In genomic region chr13:113393226-113393571, GRCh38 we compare ENCODE assay signal across 9 cellular contexts. TPM values are rescaled to one million over a fixed set of nuclear protein-coding genes. Genes with fewer than 3 reads are reported as not detected.
DNase-seq lines count a peak whose midpoint lies in the region; ATAC-seq and TF ChIP-seq lines count a peak whose summit lies in the region.
"Had no signal": no experiment of that assay in that cellular context is flagged by ENCODE, and none has a peak within 500 bp of the region (broad histone marks: within the 10 kb centered on the region; RNA-seq: fewer than 3 reads in every experiment).

No MANE protein-coding gene starts in this region.

- ATAC-seq in HCT116: peak; percentile 33
- ATAC-seq in heart right ventricle: peak; percentile 6 to 66 (median 46)
- ATAC-seq in GM21717 (IDR thresholded peaks at IDR 0.05; ENCODE audit: unreplicated experiment): no peak

- peak overlapping the region; percentile 78 for H3K9ac ChIP-seq in HCT116 (ENCODE audit: low read length)

- no peaks in the 10 kb centered on the region; the same call in 1 of the 2 replicates for H3K79me2 ChIP-seq in HCT116 (ENCODE audit: insufficient read depth, low read length)

- 54 to 65% methylated on average over 13 of the region's 13 CpGs for WGBS in heart right ventricle, 2 donors
- WGBS in spleen, 5 donors: 60 to 88% (median 78%) methylated on average over 12 to 13 of the region's 13 CpGs

- BruUV-seq in HCT116 (replicated peaks; lab: Mats Ljungman, UMichigan): no TSS peak

- H3K27ac ChIP-seq in HCT116 (ENCODE audit: low read depth, low read length): peak overlapping the region; percentile 72; the same call in 1 of the 2 replicates
- H3K27ac ChIP-seq in WERI-Rb-1: peak overlapping the region; percentile 85; the same call in 1 of the 2 replicates
- peak overlapping the region in 6 of 10 donors; percentile 64 to 86 (median 80) for H3K27ac ChIP-seq in heart right ventricle
- H3K27ac ChIP-seq in spleen: peak overlapping the region in 4 of 8 donors; percentile 13 to 82 (median 74)

- TF ChIP-seq POLR2A in HCT116 (IDR thresholded peaks at IDR 0.05; ENCODE audit: borderline replicate concordance, extremely low read depth, insufficient read depth, insufficient read length) (no peak), spleen (IDR thresholded peaks at IDR 0.05) (no peak)

- H3K4me1 ChIP-seq in HCT116 (ENCODE audit: control insufficient read depth in 1 of 2, insufficient read depth in 2 of 2, low read length in 2 of 2) (peaks cover 2 to 12% of the 10 kb centered on the region in 2 experiments; a peak in 3 of 4 replicates), heart right ventricle (peaks cover 0 to 22% (median 10%) of the 10 kb centered on the region in 9 donors), spleen (peaks cover 5 to 21% (median 16%) of the 10 kb centered on the region in 6 donors)

- DNase-seq in HCT116 (ENCODE audit: low read depth, low spot score) (no peak), WERI-Rb-1 (no peak), heart right ventricle (no peak), spleen (no peak), AG20443 (ENCODE audit: low spot score) (no peak), MV-4-11 (lab: John Stamatoyannopoulos, UW) (no peak), EL (no peak)

- POLR2A ChIA-PET in HCT116 (lab: Charles Lee): no interaction called here

- H3K9me2 ChIP-seq in HCT116 (ENCODE audit: insufficient read depth): no peaks in the 10 kb centered on the region

- intact Hi-C loops in HCT116 (cut with micrococcal nuclease): loop anchor here (10.0 kb wide), 1 partner anchor 358 kb away; no protein-coding TSS in a partner anchor
- intact Hi-C loops in heart right ventricle (cut with DNase I): loop anchor here (5.0 to 10.0 kb wide), 7 partner anchors 96 to 448 kb away; partner anchors contain the start of gene LAMP1 (in 1 of the 10)
- intact Hi-C loops in spleen (cut with DNase I; ENCODE audit: low total_unique reads): loop anchor here (5.0 kb wide), 1 partner anchor 451 kb away; no protein-coding TSS in a partner anchor

- no peaks in the 10 kb centered on the region for H3K36me3 ChIP-seq in HCT116 (ENCODE audit: control insufficient read depth in 1 of 2, insufficient read depth in 2 of 2, low read length in 2 of 2)
- no peaks in the 10 kb centered on the region for H3K36me3 ChIP-seq in WERI-Rb-1
- no peaks in the 10 kb centered on the region for H3K36me3 ChIP-seq in heart right ventricle
- H3K36me3 ChIP-seq in spleen: no peaks in the 10 kb centered on the region

- no peaks in the 10 kb centered on the region for H3K27me3 ChIP-seq in HCT116 (ENCODE audit: insufficient read depth, low read length)
- H3K27me3 ChIP-seq in WERI-Rb-1 (ENCODE audit: insufficient read depth, low read depth, severe bottlenecking): no peaks in the 10 kb centered on the region
- no peaks in the 10 kb centered on the region for H3K27me3 ChIP-seq in heart right ventricle
- no peaks in the 10 kb centered on the region for H3K27me3 ChIP-seq in spleen (replicated peaks in 1 of 7)

- H4K20me1 ChIP-seq in HCT116 (ENCODE audit: insufficient read depth): no peaks in the 10 kb centered on the region

- no peak overlapping the region for H2AFZ ChIP-seq in HCT116 (ENCODE audit: low read depth, low read length, poor library complexity, severe bottlenecking)

- H3K4me2 ChIP-seq in HCT116 (ENCODE audit: low read length): peak overlapping the region; percentile 97

- no peak for TF ChIP-seq RAD21 in HCT116 (IDR thresholded peaks at IDR 0.05; ENCODE audit: low read depth)

- TF ChIP-seq CTCF in HCT116 (IDR thresholded peaks at IDR 0.05 in 2 of 3, conservative IDR thresholded peaks at IDR 0.05 in 1 of 3; ENCODE audit: borderline replicate concordance in 1 of 3, insufficient read depth in 1 of 3, low read depth in 2 of 3, low read length in 2 of 3) (no peak), WERI-Rb-1 (IDR thresholded peaks at IDR 0.05; ENCODE audit: low read depth, low read length) (no peak), heart right ventricle (IDR thresholded peaks at IDR 0.05) (no peak), spleen (IDR thresholded peaks at IDR 0.05 in 8 of 11, conservative IDR thresholded peaks at IDR 0.05 in 3 of 11) (no peak)

- no peaks in the 10 kb centered on the region for H3K9me3 ChIP-seq in HCT116 (ENCODE audit: control insufficient read depth in 1 of 2, insufficient read depth in 1 of 2, low read depth in 1 of 2, low read length in 2 of 2)
- H3K9me3 ChIP-seq in WERI-Rb-1 (ENCODE audit: severe bottlenecking): peaks cover 6% of the 10 kb centered on the region
- H3K9me3 ChIP-seq in heart right ventricle: peaks cover 0 to 12% (median 0%) of the 10 kb centered on the region in 11 donors
- H3K9me3 ChIP-seq in spleen: peaks cover 0 to 15% (median 13%) of the 10 kb centered on the region in 8 donors

- CTCF ChIA-PET in HCT116 (lab: Charles Lee): no interaction called here

- H3K4me3 ChIP-seq in HCT116 (replicated peaks in 1 of 2; ENCODE audit: low read depth in 1 of 2, low read length in 2 of 2) (peak overlapping the region; percentile 84 to 92), WERI-Rb-1 (ENCODE audit: low read depth, low read length) (peak overlapping the region; percentile 62), heart right ventricle (peak overlapping the region; percentile 68 to 97 (median 81)), spleen (peak overlapping the region in 6 of 8 donors; percentile 49 to 89 (median 56))

- RAD21 ChIA-PET in HCT116 (lab: Charles Lee; ENCODE audit: low non-redundant PET in 1 of 2, low total read pairs in 2 of 2, uncharacterized antibody in 2 of 2, unreplicated experiment in 2 of 2): no interaction called here

TF ChIP-seq in HCT116, 20 proteins besides CTCF, POLR2A, EP300 and RAD21:
- no peak for TF ChIP-seq EGR1 (IDR thresholded peaks at IDR 0.05; ENCODE audit: low read depth)
- TF ChIP-seq CEBPB (IDR thresholded peaks at IDR 0.05; ENCODE audit: low read depth): no peak
- no peak for TF ChIP-seq ELF1 (IDR thresholded peaks at IDR 0.05; ENCODE audit: borderline replicate concordance, low read depth)
- TF ChIP-seq SIN3A (IDR thresholded peaks at IDR 0.05; ENCODE audit: low read depth): no peak
- TF ChIP-seq MAX (IDR thresholded peaks at IDR 0.05): no peak
- TF ChIP-seq, protein P1, sequence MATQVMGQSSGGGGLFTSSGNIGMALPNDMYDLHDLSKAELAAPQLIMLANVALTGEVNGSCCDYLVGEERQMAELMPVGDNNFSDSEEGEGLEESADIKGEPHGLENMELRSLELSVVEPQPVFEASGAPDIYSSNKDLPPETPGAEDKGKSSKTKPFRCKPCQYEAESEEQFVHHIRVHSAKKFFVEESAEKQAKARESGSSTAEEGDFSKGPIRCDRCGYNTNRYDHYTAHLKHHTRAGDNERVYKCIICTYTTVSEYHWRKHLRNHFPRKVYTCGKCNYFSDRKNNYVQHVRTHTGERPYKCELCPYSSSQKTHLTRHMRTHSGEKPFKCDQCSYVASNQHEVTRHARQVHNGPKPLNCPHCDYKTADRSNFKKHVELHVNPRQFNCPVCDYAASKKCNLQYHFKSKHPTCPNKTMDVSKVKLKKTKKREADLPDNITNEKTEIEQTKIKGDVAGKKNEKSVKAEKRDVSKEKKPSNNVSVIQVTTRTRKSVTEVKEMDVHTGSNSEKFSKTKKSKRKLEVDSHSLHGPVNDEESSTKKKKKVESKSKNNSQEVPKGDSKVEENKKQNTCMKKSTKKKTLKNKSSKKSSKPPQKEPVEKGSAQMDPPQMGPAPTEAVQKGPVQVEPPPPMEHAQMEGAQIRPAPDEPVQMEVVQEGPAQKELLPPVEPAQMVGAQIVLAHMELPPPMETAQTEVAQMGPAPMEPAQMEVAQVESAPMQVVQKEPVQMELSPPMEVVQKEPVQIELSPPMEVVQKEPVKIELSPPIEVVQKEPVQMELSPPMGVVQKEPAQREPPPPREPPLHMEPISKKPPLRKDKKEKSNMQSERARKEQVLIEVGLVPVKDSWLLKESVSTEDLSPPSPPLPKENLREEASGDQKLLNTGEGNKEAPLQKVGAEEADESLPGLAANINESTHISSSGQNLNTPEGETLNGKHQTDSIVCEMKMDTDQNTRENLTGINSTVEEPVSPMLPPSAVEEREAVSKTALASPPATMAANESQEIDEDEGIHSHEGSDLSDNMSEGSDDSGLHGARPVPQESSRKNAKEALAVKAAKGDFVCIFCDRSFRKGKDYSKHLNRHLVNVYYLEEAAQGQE (IDR thresholded peaks at IDR 0.05; ENCODE audit: low read depth): no peak

RNA-seq across cellular contexts. Expression of gene GRTP1, which starts 29.3 kb away (rescaled TPM):
- 30.3 TPM for total RNA-seq in HCT116 (2021; ENCODE audit: unreplicated experiment)
- polyA plus RNA-seq in HCT116 (2012): 14.0 and 20.9 TPM in 2 replicates
- 1 to 10 TPM in 3 of 10 donors, under 1 TPM in 7; 0.30 to 1.8 (median 0.78) TPM for total RNA-seq in heart right ventricle
- polyA plus RNA-seq in heart right ventricle: 1 to 10 TPM; 1.9 to 3.2 TPM
- 10 to 100 TPM in 1 of 7 donors, 1 to 10 TPM in 6; 4.0 to 10.5 (median 6.1) TPM for total RNA-seq in spleen
- polyA plus RNA-seq in spleen: 1 to 10 TPM; 2.0 to 5.5 (median 2.3) TPM
- total RNA-seq: T-helper 1 cell treated with Interleukin-12 subunit alpha and Interleukin-12 subunit beta and Interleukin-4 antibody, amounts not matched to agents 30 ng/mL and 1 ng/mL, for 36 hours had no signal
